8 cellular contexts compared by ENCODE assay signal in genomic region chr1:100895540-100896480, GRCh38. TPM values are rescaled to one million over a fixed set of nuclear protein-coding genes. Genes with fewer than 3 reads are reported as not detected.
A peak's percentile ranks its signal among the peaks of the same experiment; 100 is the strongest.
DNase-seq lines count a peak whose midpoint lies in the region; ATAC-seq and TF ChIP-seq lines count a peak whose summit lies in the region.

A gene with protein sequence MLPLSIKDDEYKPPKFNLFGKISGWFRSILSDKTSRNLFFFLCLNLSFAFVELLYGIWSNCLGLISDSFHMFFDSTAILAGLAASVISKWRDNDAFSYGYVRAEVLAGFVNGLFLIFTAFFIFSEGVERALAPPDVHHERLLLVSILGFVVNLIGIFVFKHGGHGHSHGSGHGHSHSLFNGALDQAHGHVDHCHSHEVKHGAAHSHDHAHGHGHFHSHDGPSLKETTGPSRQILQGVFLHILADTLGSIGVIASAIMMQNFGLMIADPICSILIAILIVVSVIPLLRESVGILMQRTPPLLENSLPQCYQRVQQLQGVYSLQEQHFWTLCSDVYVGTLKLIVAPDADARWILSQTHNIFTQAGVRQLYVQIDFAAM (plus strand): TSS chr1:100896090. CDS start chr1:100896263, 173 bp downstream.

- peaks cover 80% of the 10 kb centered on the region for H3K79me2 ChIP-seq in smooth muscle cell (ENCODE audit: low read depth)

- H3K4me2 ChIP-seq in smooth muscle cell, result peak within 1 kb of the TSS; percentile 91

- POLR2A ChIA-PET in activated B cell treated with CpG ODN at 0.5 μM for 24 hours (lab: Charles Lee), result interaction anchor here (0.7 to 2.9 kb wide), 11 partner anchors 9 to 1046 kb away, joined by 3 to 18 read pairs (median 6); partner anchors contain the start of genes AGL, CDC14A, RTCA and S1PR1

- ATAC-seq in GM18909 (IDR thresholded peaks at IDR 0.05; ENCODE audit: poor library complexity, unreplicated experiment), result peak; percentile 75
- ATAC-seq in HG03159 (IDR thresholded peaks at IDR 0.05; ENCODE audit: unreplicated experiment), result peak; percentile 72
- ATAC-seq in activated B cell treated with CpG ODN at 0.5 μM for 24 hours (ENCODE audit: low read depth), result peak; percentile 86

- H2AFZ ChIP-seq in smooth muscle cell (ENCODE audit: low read depth), result peak within 1 kb of the TSS; percentile 18

- no peaks in the 10 kb centered on the region for H3K27me3 Mint-ChIP-seq in activated B cell treated with CpG ODN at 0.5 μM for 24 hours

- H3K4me3 Mint-ChIP-seq in activated B cell treated with CpG ODN at 0.5 μM for 24 hours, result peak within 1 kb of the TSS; percentile 98

- peak within 1 kb of the TSS; percentile 98 for H3K9ac ChIP-seq in smooth muscle cell (ENCODE audit: low read depth)

- H3K36me3 ChIP-seq in smooth muscle cell (ENCODE audit: low read depth), result peaks cover 8% of the 10 kb centered on the region

- under 1% methylated on average over 54 of the region's 62 CpGs for WGBS in smooth muscle cell (ENCODE audit: low lambda C conversion rate)

- CTCF ChIA-PET in activated B cell treated with CpG ODN at 0.5 μM for 24 hours (lab: Charles Lee), result interaction anchor here (2.6 kb wide), 1 partner anchor 392 kb away, joined by 10 read pairs; no protein-coding TSS in a partner anchor

- no peaks in the 10 kb centered on the region for H3K9me3 ChIP-seq in smooth muscle cell (replicated peaks; ENCODE audit: low read depth)

- H3K27ac ChIP-seq in smooth muscle cell (ENCODE audit: low read depth), result peak within 1 kb of the TSS; percentile 99

- TF ChIP-seq CTCF in activated B cell treated with CpG ODN at 0.5 μM for 24 hours (IDR thresholded peaks at IDR 0.05), result no peak
- TF ChIP-seq CTCF in cardiac fibroblast (IDR thresholded peaks at IDR 0.05; ENCODE audit: low read depth, low read length), result no peak
- TF ChIP-seq CTCF in smooth muscle cell (IDR thresholded peaks at IDR 0.05; ENCODE audit: borderline replicate concordance, insufficient read depth, poor library complexity, severe bottlenecking), result no peak

- peaks cover 16% of the 10 kb centered on the region for H3K4me1 ChIP-seq in smooth muscle cell (ENCODE audit: low read depth)

- DNase-seq in AG08396 (ENCODE audit: low spot score) (peak; percentile 93), NCI-H226 (peak; percentile 95), activated B cell treated with CpG ODN at 0.5 μM for 24 hours (peak; percentile 97), cardiac fibroblast (ENCODE audit: low read depth in 2 of 2) (peak; percentile 93), iPS-NIHi7 (ENCODE audit: extremely low spot score) (peak; percentile 93), smooth muscle cell (lab: John Stamatoyannopoulos, UW; ENCODE audit: unreplicated experiment) (peak; percentile 86)

- peak within 1 kb of the TSS; percentile 95 for H3K27ac Mint-ChIP-seq in activated B cell treated with CpG ODN at 0.5 μM for 24 hours

- H3K4me3 ChIP-seq in cardiac fibroblast (replicated peaks in 1 of 2; ENCODE audit: low read depth in 2 of 2, low read length in 2 of 2) (peak within 1 kb of the TSS; percentile 87 to 93), smooth muscle cell (peak within 1 kb of the TSS; percentile 84)

- H4K20me1 ChIP-seq in smooth muscle cell (ENCODE audit: low read depth), result peaks cover 22% of the 10 kb centered on the region

- peaks cover 29% of the 10 kb centered on the region for H3K4me1 Mint-ChIP-seq in activated B cell treated with CpG ODN at 0.5 μM for 24 hours

- H3K27me3 ChIP-seq in smooth muscle cell (ENCODE audit: low read depth), result no peaks in the 10 kb centered on the region

- H3K36me3 Mint-ChIP-seq in activated B cell treated with CpG ODN at 0.5 μM for 24 hours (ENCODE audit: low read depth), result peaks cover 46% of the 10 kb centered on the region

- H3K9me3 Mint-ChIP-seq in activated B cell treated with CpG ODN at 0.5 μM for 24 hours, result peaks cover 3% of the 10 kb centered on the region

- no peaks in the 10 kb centered on the region for H3F3A ChIP-seq in smooth muscle cell (ENCODE audit: low read depth)

- intact Hi-C loops in activated B cell treated with CpG ODN at 0.5 μM for 24 hours (cut with micrococcal nuclease), result loop anchor here (1.0 to 5.0 kb wide), 6 partner anchors 511 to 1045 kb away; partner anchors contain the start of genes AGL, CDC14A, DBT and TRMT13

RNA-seq across cellular contexts. Expression of the gene that starts here (rescaled TPM):
- total RNA-seq in activated B cell treated with CpG ODN at 0.5 μM for 24 hours (21.1 and 25.7 TPM in 2 replicates), smooth muscle cell (59.0 and 76.3 TPM in 2 replicates)
- polyA plus RNA-seq in smooth muscle cell, result 21.4 and 22.0 TPM in 2 replicates

Comparison
In these comparisons a context has a peak if more than half of its experiments do, and no peak if none do; other contexts are left out.
1. Peak in every context shown above with its lines: DNase-seq, ATAC-seq, H3K4me3 ChIP-seq and H3K27ac ChIP-seq.